32 cellular contexts compared by ENCODE assay signal in the genomic region with DNA sequence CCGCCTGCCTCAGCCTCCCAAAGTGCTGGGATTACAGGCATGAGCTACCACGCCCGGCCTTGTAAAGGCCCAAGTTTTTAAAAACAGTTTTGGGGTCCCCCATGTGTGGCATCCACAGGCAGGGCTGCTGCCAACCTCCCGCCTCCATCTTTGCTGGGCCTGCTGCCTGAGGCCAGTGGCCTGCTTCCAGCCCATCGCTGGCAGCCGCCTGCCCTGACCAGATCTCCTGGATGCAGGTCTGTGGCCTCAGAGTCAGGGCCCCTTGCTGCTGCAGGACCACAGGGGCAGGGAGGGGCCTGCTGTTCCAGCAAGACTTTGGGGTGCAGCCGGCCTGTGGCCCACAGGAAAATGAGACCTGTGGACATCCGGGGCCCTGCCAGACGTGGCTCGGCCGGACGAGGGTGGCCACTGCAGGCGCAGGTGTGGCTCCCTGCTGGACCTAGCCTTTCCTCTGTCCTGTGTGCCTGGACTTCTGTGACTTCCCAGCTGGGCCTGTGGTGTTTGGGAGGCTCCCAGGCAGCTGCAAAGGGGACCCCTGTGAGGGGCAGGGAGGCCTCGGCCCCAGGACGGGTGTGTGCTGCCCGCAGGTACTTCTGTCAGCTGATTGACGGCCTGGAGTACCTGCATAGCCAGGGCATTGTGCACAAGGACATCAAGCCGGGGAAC. TPM values are rescaled to one million over a fixed set of nuclear protein-coding genes. Genes with fewer than 3 reads are reported as not detected.
"Had no signal": no experiment of that assay in that cellular context is flagged by ENCODE, and none has a peak within 500 bp of the region (broad histone marks: within the 10 kb centered on the region; RNA-seq: fewer than 3 reads in every experiment).

No MANE protein-coding gene starts in this region.

- H3K27ac Mint-ChIP-seq: activated naive CD8-positive, alpha-beta T cell; immature natural killer cell; natural killer cell treated with Interleukin-12 subunit alpha and Interleukin-12 subunit beta and Interleukin-15 and Interleukin-18, amount 100 ng/mL, for 72 hours; stimulated activated memory B cell treated with anti-CD40 and anti-IgM and Interleukin-4, amounts not matched to agents 10 μg/mL and 1 μg/mL and 100 μg/mL, for 72 hours; stimulated activated naive CD8-positive, alpha-beta T cell treated with anti-CD3 and anti-CD28 coated beads, Interleukin-15, amount 100 ng/mL, for 72 hours; T-helper 1 cell treated with Interleukin-12 subunit alpha and Interleukin-12 subunit beta and Interleukin-4 antibody, amounts not matched to agents 30 μg/mL and 1 μg/mL, for 36 hours; type B pancreatic cell had no signal

- ATAC-seq: activated CD4-positive, CD25-positive, alpha-beta regulatory T cell treated with anti-CD3 and anti-CD28 coated beads, Interleukin-2, amount 50 U/mL, for 24 hours; body of pancreas; effector memory CD8-positive, alpha-beta T cell; natural killer cell treated with Interleukin-12 subunit alpha and Interleukin-12 subunit beta and Interleukin-15 and Interleukin-18, amount 100 ng/mL, for 72 hours; stimulated activated memory B cell treated with anti-CD40 and anti-IgM and Interleukin-4, amounts not matched to agents 10 μg/mL and 1 μg/mL and 100 μg/mL, for 72 hours; stimulated activated naive CD8-positive, alpha-beta T cell treated with anti-CD3 and anti-CD28 coated beads, Interleukin-15, amount 100 ng/mL, for 72 hours had no signal

- H3K9me3 ChIP-seq: body of pancreas, sigmoid colon, uterus had no signal

- H3K27me3 ChIP-seq: body of pancreas, cardiac muscle cell, sigmoid colon, uterus had no signal

- DNase-seq: activated CD4-positive, alpha-beta T cell treated with anti-CD3 and anti-CD28 coated beads for 48 hours; activated CD4-positive, alpha-beta T cell treated with anti-CD3 and anti-CD28 coated beads, Interleukin-2, amount 50 U/mL, for 48 hours; activated CD8-positive, alpha-beta memory T cell treated with anti-CD3 and anti-CD28 coated beads for 24 hours; activated effector memory CD4-positive, alpha-beta T cell treated with Interleukin-2 at 50 U/mL for 16 hours; activated naive CD4-positive, alpha-beta T cell treated with Interleukin-2 at 50 U/mL for 16 hours; anterior cingulate cortex; body of pancreas; cortex of kidney; effector memory CD8-positive, alpha-beta T cell; head of caudate nucleus; hypothalamus; immature natural killer cell; kidney; mesendoderm; sigmoid colon; small intestine; stimulated activated CD4-positive, alpha-beta T cell treated with anti-CD3 and anti-CD28 coated beads, Interleukin-1b, Interleukin-23, amount 100 ng/mL, for 48 hours; stimulated activated CD4-positive, alpha-beta T cell treated with anti-CD3 and anti-CD28 coated beads, Interleukin-4, amount 100 ng/mL, for 4 hours; stimulated activated CD8-positive, alpha-beta memory T cell treated with anti-CD3 and anti-CD28 coated beads, Interleukin-4, amount 100 ng/mL, for 48 hours; stimulated activated naive CD8-positive, alpha-beta T cell treated with anti-CD3 and anti-CD28 coated beads, Interleukin-15, amount 100 ng/mL, for 72 hours; T-helper 9 cell; uterus had no signal

- H3K4me3 ChIP-seq: body of pancreas, cardiac muscle cell, lung, sigmoid colon, uterus had no signal

- H3K4me3 Mint-ChIP-seq: activated naive CD8-positive, alpha-beta T cell; effector memory CD8-positive, alpha-beta T cell; immature natural killer cell; natural killer cell treated with Interleukin-12 subunit alpha and Interleukin-12 subunit beta and Interleukin-15 and Interleukin-18, amount 100 ng/mL, for 72 hours; stimulated activated memory B cell treated with anti-CD40 and anti-IgM and Interleukin-4, amounts not matched to agents 10 μg/mL and 1 μg/mL and 100 μg/mL, for 72 hours; stimulated activated naive CD8-positive, alpha-beta T cell treated with anti-CD3 and anti-CD28 coated beads, Interleukin-15, amount 100 ng/mL, for 72 hours; T-helper 1 cell treated with Interleukin-12 subunit alpha and Interleukin-12 subunit beta and Interleukin-4 antibody, amounts not matched to agents 30 μg/mL and 1 μg/mL, for 36 hours; type B pancreatic cell had no signal

- H3K36me3 Mint-ChIP-seq: activated naive CD8-positive, alpha-beta T cell; immature natural killer cell; natural killer cell treated with Interleukin-12 subunit alpha and Interleukin-12 subunit beta and Interleukin-15 and Interleukin-18, amount 100 ng/mL, for 72 hours; stimulated activated memory B cell treated with anti-CD40 and anti-IgM and Interleukin-4, amounts not matched to agents 10 μg/mL and 1 μg/mL and 100 μg/mL, for 72 hours; type B pancreatic cell had no signal

- H3K4me1 Mint-ChIP-seq: stimulated activated memory B cell treated with anti-CD40 and anti-IgM and Interleukin-4, amounts not matched to agents 10 μg/mL and 1 μg/mL and 100 μg/mL, for 72 hours had no signal

- H3K36me3 ChIP-seq: uterus had no signal

- H3K27me3 Mint-ChIP-seq: activated naive CD8-positive, alpha-beta T cell; effector memory CD8-positive, alpha-beta T cell; natural killer cell treated with Interleukin-12 subunit alpha and Interleukin-12 subunit beta and Interleukin-15 and Interleukin-18, amount 100 ng/mL, for 72 hours; stimulated activated memory B cell treated with anti-CD40 and anti-IgM and Interleukin-4, amounts not matched to agents 10 μg/mL and 1 μg/mL and 100 μg/mL, for 72 hours; stimulated activated naive CD8-positive, alpha-beta T cell treated with anti-CD3 and anti-CD28 coated beads, Interleukin-15, amount 100 ng/mL, for 72 hours; type B pancreatic cell had no signal

- H3K9me3 Mint-ChIP-seq: effector memory CD8-positive, alpha-beta T cell; immature natural killer cell; natural killer cell treated with Interleukin-12 subunit alpha and Interleukin-12 subunit beta and Interleukin-15 and Interleukin-18, amount 100 ng/mL, for 72 hours; stimulated activated memory B cell treated with anti-CD40 and anti-IgM and Interleukin-4, amounts not matched to agents 10 μg/mL and 1 μg/mL and 100 μg/mL, for 72 hours; stimulated activated naive CD8-positive, alpha-beta T cell treated with anti-CD3 and anti-CD28 coated beads, Interleukin-15, amount 100 ng/mL, for 72 hours; T-helper 1 cell treated with Interleukin-12 subunit alpha and Interleukin-12 subunit beta and Interleukin-4 antibody, amounts not matched to agents 30 μg/mL and 1 μg/mL, for 36 hours; type B pancreatic cell had no signal

- H3K27ac ChIP-seq: VCaP had no signal

RNA-seq across cellular contexts. Expression of a gene that starts 17.9 kb away (rescaled TPM):
- total RNA-seq: mononuclear cell had no signal
- polyA plus RNA-seq: immature natural killer cell had no signal
